ENCODE assay signal across 8 cellular contexts in the genomic region with DNA sequence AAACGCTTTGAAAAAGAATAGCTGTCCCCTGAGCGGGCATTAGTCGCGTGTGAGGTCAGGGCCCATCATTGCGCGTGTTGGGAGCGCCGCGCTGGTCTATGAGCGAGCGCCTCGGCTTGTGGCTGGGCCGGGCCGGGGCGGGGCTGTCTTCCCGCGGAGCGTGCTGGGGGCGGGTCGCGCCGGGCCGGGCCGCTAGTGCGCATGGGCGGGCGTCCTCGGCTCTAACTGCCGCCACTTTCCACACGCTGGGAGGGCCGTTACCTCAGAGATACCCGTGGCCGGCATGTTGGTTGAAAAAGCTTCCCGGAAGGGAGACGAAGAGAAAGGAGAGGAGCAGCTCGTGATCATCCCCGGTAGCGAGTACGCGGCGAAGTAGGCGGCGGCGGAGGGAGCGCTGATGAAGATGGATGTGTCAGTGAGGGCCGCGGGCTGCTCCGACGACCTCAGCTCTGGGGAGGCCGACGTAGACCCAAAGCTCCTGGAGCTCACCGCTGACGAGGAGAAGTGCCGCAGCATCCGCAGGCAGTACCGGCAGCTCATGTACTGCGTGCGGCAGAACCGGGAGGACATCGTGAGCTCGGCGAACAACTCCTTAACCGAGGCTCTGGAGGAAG. TPM values are rescaled to one million over a fixed set of nuclear protein-coding genes. Genes with fewer than 3 reads are reported as not detected.
DNase-seq lines count a peak whose midpoint lies in the region; ATAC-seq and TF ChIP-seq lines count a peak whose summit lies in the region.

EID3 (plus strand) TSS at position 202 of the 614 bp plus-strand sequence; CDS start at position 398, 196 bp downstream.

- peak within 1 kb of the TSS; percentile 71 for H3K27ac ChIP-seq in AG04450 (ENCODE audit: low read depth, low read length)

- no peaks in the 10 kb centered on the region for H3K27me3 ChIP-seq in AG04450 (ENCODE audit: control insufficient read depth, insufficient read depth, low read length)

- CTCF ChIA-PET in AG04450 (lab: Charles Lee): interaction anchor here (0.5 to 1.5 kb wide), 3 partner anchors 88 to 194 kb away, joined by 3 to 6 read pairs (median 3); no protein-coding TSS in a partner anchor

- no peak for TF ChIP-seq CTCF in AG04450 (IDR thresholded peaks at IDR 0.05; ENCODE audit: low read depth, low read length)

- ATAC-seq in GM19395 (IDR thresholded peaks at IDR 0.05; ENCODE audit: unreplicated experiment) (peak; percentile 80), HG03565 (IDR thresholded peaks at IDR 0.05; ENCODE audit: unreplicated experiment) (peak; percentile 76)

- no peak for DNase-seq in AG04450 (ENCODE audit: low read depth, low spot score)
- peak; percentile 87 for DNase-seq in activated T-cell treated with anti-CD3 and anti-CD28 coated beads for 24 hours (ENCODE audit: low read depth)
- peak; percentile 76 for DNase-seq in epidermal melanocyte (ENCODE audit: insufficient read length, low spot score)
- DNase-seq in mesenteric fat pad (ENCODE audit: low spot score): peak; percentile 97
- DNase-seq in stimulated activated CD8-positive, alpha-beta memory T cell treated with anti-CD3 and anti-CD28 coated beads, Interleukin-15, amount 100 ng/mL, for 1 hour (ENCODE audit: low read depth): peak; percentile 80
- DNase-seq in RKO (ENCODE audit: low spot score): no peak

- peak within 1 kb of the TSS; percentile 58 for H3K4me3 ChIP-seq in AG04450 (ENCODE audit: low read depth, low read length)

- POLR2A ChIA-PET in AG04450 (lab: Yijun Ruan, JAX): interaction anchor here (0.6 to 3.2 kb wide), 6 partner anchors 12 to 165 kb away, joined by 3 to 12 read pairs (median 4); partner anchors contain the start of gene NFYB

- no peaks in the 10 kb centered on the region; the same call in 1 of the 2 replicates for H3K9me3 ChIP-seq in AG04450 (ENCODE audit: control insufficient read depth, insufficient read depth, low read length)

RNA-seq across cellular contexts. Expression of gene EID3, which starts in this region (rescaled TPM):
- polyA plus RNA-seq in AG04450 (2011; rRNA removed): 1.8 and 2.5 TPM in 2 replicates
- polyA minus RNA-seq in AG04450 (2011; rRNA and poly(A)+ RNA removed): 8.6 and 14.7 TPM in 2 replicates
- total RNA-seq in mesenteric fat pad: 8.2 TPM

Comparison
In these comparisons a context has a peak if more than half of its experiments do, and no peak if none do; other contexts are left out.
1. DNase-seq: peak in activated T-cell treated with anti-CD3 and anti-CD28 coated beads for 24 hours (single experiment), epidermal melanocyte (single experiment), mesenteric fat pad (single experiment) and stimulated activated CD8-positive, alpha-beta memory T cell treated with anti-CD3 and anti-CD28 coated beads, Interleukin-15, amount 100 ng/mL, for 1 hour (single experiment); none in AG04450 (single experiment) and RKO (single experiment).